8 cellular contexts compared by ENCODE assay signal in the genomic region with DNA sequence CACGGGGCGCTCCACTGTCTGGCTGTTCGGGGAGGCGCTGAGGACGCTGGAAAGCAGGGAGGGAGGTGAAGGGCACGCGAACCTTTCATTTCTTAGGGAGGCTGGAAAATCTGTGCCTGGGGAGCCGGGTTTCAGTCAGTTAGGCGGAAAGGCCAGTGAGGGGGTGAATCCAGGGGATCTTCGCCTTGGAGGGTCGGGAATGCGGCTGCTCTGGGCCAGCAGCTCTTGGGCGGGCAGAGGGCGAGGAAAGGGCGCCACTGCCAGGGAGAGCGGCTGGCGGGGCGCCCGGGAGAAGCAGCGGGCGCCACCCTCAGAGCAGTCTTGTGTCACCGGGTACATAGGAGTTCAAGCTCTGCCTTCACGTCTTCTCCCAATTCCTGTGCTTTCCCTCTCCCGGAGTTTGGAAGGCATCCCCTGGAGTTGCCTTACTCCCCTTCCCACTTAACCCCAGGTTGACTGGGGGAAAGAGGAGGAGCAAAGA. TPM values are rescaled to one million over a fixed set of nuclear protein-coding genes. Genes with fewer than 3 reads are reported as not detected.
DNase-seq lines count a peak whose midpoint lies in the region; ATAC-seq and TF ChIP-seq lines count a peak whose summit lies in the region.

No MANE protein-coding gene starts in this region.

- peak overlapping the region; percentile 53 to 82 (median 65) for H3K4me3 ChIP-seq in heart right ventricle

- DNase-seq in activated CD8-positive, alpha-beta T cell treated with anti-CD3 and anti-CD28 coated beads, Interleukin-2, amount 10 ng/mL, durations not matched to agents 7 days and 5 days: no peak
- no peak for DNase-seq in activated CD8-positive, alpha-beta T cell treated with anti-CD3 and anti-CD28 coated beads for 36 hours
- DNase-seq in T-cell: no peak
- peak; percentile 8 to 50 for DNase-seq in heart right ventricle
- peak; percentile 76 for DNase-seq in retina
- DNase-seq in stimulated activated CD4-positive, alpha-beta T cell treated with anti-CD3 and anti-CD28 coated beads, Interleukin-2, amount 100 ng/mL, for 24 hours: no peak
- DNase-seq in stimulated activated CD4-positive, alpha-beta T cell treated with anti-CD3 and anti-CD28 coated beads, Interleukin-1b, Interleukin-23, amount 100 ng/mL, for 48 hours: no peak

- POLR2A ChIA-PET in activated CD8-positive, alpha-beta T cell treated with anti-CD3 and anti-CD28 coated beads, Interleukin-2, amount 10 ng/mL, durations not matched to agents 7 days and 5 days (lab: Charles Lee): no interaction called here
- POLR2A ChIA-PET in activated CD8-positive, alpha-beta T cell treated with anti-CD3 and anti-CD28 coated beads for 36 hours (lab: Charles Lee): no interaction called here
- POLR2A ChIA-PET in T-cell (lab: Charles Lee): no interaction called here

- no peaks in the 10 kb centered on the region for H3K36me3 Mint-ChIP-seq in activated CD8-positive, alpha-beta T cell treated with anti-CD3 and anti-CD28 coated beads, Interleukin-2, amount 10 ng/mL, durations not matched to agents 7 days and 5 days (ENCODE audit: low read depth)
- H3K36me3 Mint-ChIP-seq in activated CD8-positive, alpha-beta T cell treated with anti-CD3 and anti-CD28 coated beads for 36 hours (ENCODE audit: low read depth): no peaks in the 10 kb centered on the region
- no peaks in the 10 kb centered on the region for H3K36me3 Mint-ChIP-seq in T-cell

- no peaks in the 10 kb centered on the region for H3K9me3 ChIP-seq in heart right ventricle

- peaks cover 38% of the 10 kb centered on the region for H3K27me3 Mint-ChIP-seq in activated CD8-positive, alpha-beta T cell treated with anti-CD3 and anti-CD28 coated beads, Interleukin-2, amount 10 ng/mL, durations not matched to agents 7 days and 5 days (ENCODE audit: low read depth)
- H3K27me3 Mint-ChIP-seq in activated CD8-positive, alpha-beta T cell treated with anti-CD3 and anti-CD28 coated beads for 36 hours: peaks cover 39% of the 10 kb centered on the region
- H3K27me3 Mint-ChIP-seq in T-cell: peaks cover 56 to 61% of the 10 kb centered on the region in 2 donors

- H3K4me1 Mint-ChIP-seq in activated CD8-positive, alpha-beta T cell treated with anti-CD3 and anti-CD28 coated beads, Interleukin-2, amount 10 ng/mL, durations not matched to agents 7 days and 5 days (ENCODE audit: low read depth): peaks cover 3% of the 10 kb centered on the region
- H3K4me1 Mint-ChIP-seq in activated CD8-positive, alpha-beta T cell treated with anti-CD3 and anti-CD28 coated beads for 36 hours (ENCODE audit: low read depth): peaks cover 6% of the 10 kb centered on the region
- peaks cover 0 to 18% (median 11%) of the 10 kb centered on the region in 3 donors for H3K4me1 Mint-ChIP-seq in T-cell

- peak overlapping the region; percentile 7 for H3K4me3 Mint-ChIP-seq in activated CD8-positive, alpha-beta T cell treated with anti-CD3 and anti-CD28 coated beads, Interleukin-2, amount 10 ng/mL, durations not matched to agents 7 days and 5 days
- H3K4me3 Mint-ChIP-seq in activated CD8-positive, alpha-beta T cell treated with anti-CD3 and anti-CD28 coated beads for 36 hours: no peak overlapping the region
- peak overlapping the region; percentile 49 to 53 (median 52) for H3K4me3 Mint-ChIP-seq in T-cell

- H3K36me3 ChIP-seq in heart right ventricle: no peaks in the 10 kb centered on the region

- H3K27me3 ChIP-seq in heart right ventricle: peaks cover 0 to 66% (median 8%) of the 10 kb centered on the region in 7 donors

- 1 to 3% methylated on average over 23 to 24 of the region's 24 CpGs for WGBS in heart right ventricle, 2 donors

- no peaks in the 10 kb centered on the region for H3K9me3 Mint-ChIP-seq in activated CD8-positive, alpha-beta T cell treated with anti-CD3 and anti-CD28 coated beads, Interleukin-2, amount 10 ng/mL, durations not matched to agents 7 days and 5 days (ENCODE audit: insufficient read depth)
- H3K9me3 Mint-ChIP-seq in activated CD8-positive, alpha-beta T cell treated with anti-CD3 and anti-CD28 coated beads for 36 hours: no peaks in the 10 kb centered on the region
- H3K9me3 Mint-ChIP-seq in T-cell: no peaks in the 10 kb centered on the region

- CTCF ChIA-PET in activated CD8-positive, alpha-beta T cell treated with anti-CD3 and anti-CD28 coated beads, Interleukin-2, amount 10 ng/mL, durations not matched to agents 7 days and 5 days (lab: Charles Lee): no interaction called here
- CTCF ChIA-PET in activated CD8-positive, alpha-beta T cell treated with anti-CD3 and anti-CD28 coated beads for 36 hours (lab: Charles Lee): interaction anchor here (0.5 to 0.6 kb wide), 2 partner anchors 25 to 317 kb away, joined by 4 read pairs; no protein-coding TSS in a partner anchor
- CTCF ChIA-PET in T-cell (lab: Charles Lee): no interaction called here

- ATAC-seq in activated CD8-positive, alpha-beta T cell treated with anti-CD3 and anti-CD28 coated beads, Interleukin-2, amount 10 ng/mL, durations not matched to agents 7 days and 5 days: no peak
- no peak for ATAC-seq in activated CD8-positive, alpha-beta T cell treated with anti-CD3 and anti-CD28 coated beads for 36 hours
- no peak for ATAC-seq in T-cell (replicated peaks in 1 of 4)
- peak; percentile 34 to 82 (median 72) for ATAC-seq in heart right ventricle
- ATAC-seq in HG03175 (IDR thresholded peaks at IDR 0.05; ENCODE audit: unreplicated experiment): no peak

- intact Hi-C loops in activated CD8-positive, alpha-beta T cell treated with anti-CD3 and anti-CD28 coated beads for 36 hours (cut with micrococcal nuclease): loop anchor here (10.0 kb wide), 1 partner anchor 560 kb away; no protein-coding TSS in a partner anchor
- intact Hi-C loops in heart right ventricle (cut with DNase I): loop anchor here in 5 of 10 donors (5.0 to 10.0 kb wide), 5 partner anchors 130 to 1322 kb away; no protein-coding TSS in a partner anchor

- H3K27ac ChIP-seq in heart right ventricle: peak overlapping the region; percentile 56 to 92 (median 82)

- TF ChIP-seq CTCF in activated CD8-positive, alpha-beta T cell treated with anti-CD3 and anti-CD28 coated beads for 36 hours (IDR thresholded peaks at IDR 0.05): no peak
- no peak for TF ChIP-seq CTCF in heart right ventricle (IDR thresholded peaks at IDR 0.05)

- H3K4me1 ChIP-seq in heart right ventricle: peaks cover 0 to 61% (median 15%) of the 10 kb centered on the region in 9 donors

- no peak overlapping the region for H3K27ac Mint-ChIP-seq in activated CD8-positive, alpha-beta T cell treated with anti-CD3 and anti-CD28 coated beads, Interleukin-2, amount 10 ng/mL, durations not matched to agents 7 days and 5 days
- H3K27ac Mint-ChIP-seq in activated CD8-positive, alpha-beta T cell treated with anti-CD3 and anti-CD28 coated beads for 36 hours: no peak overlapping the region
- no peak overlapping the region for H3K27ac Mint-ChIP-seq in T-cell

RNA-seq across cellular contexts. Expression of gene CCDC85A, which starts 1.4 kb away (rescaled TPM):
- not detected for total RNA-seq in activated CD8-positive, alpha-beta T cell treated with anti-CD3 and anti-CD28 coated beads, Interleukin-2, amount 10 ng/mL, durations not matched to agents 7 days and 5 days
- total RNA-seq in activated CD8-positive, alpha-beta T cell treated with anti-CD3 and anti-CD28 coated beads for 36 hours: not detected
- total RNA-seq in T-cell (not detected), heart right ventricle (1 to 10 TPM; 2.8 to 8.5 (median 3.6) TPM)
- 1 to 10 TPM; 1.5 to 2.8 TPM for polyA plus RNA-seq in heart right ventricle

Comparison
In these comparisons a context has a peak if more than half of its experiments do, and no peak if none do; other contexts are left out.
1. ATAC-seq: peak in heart right ventricle (8 of 8); none in activated CD8-positive, alpha-beta T cell treated with anti-CD3 and anti-CD28 coated beads, Interleukin-2, amount 10 ng/mL, durations not matched to agents 7 days and 5 days (single experiment), activated CD8-positive, alpha-beta T cell treated with anti-CD3 and anti-CD28 coated beads for 36 hours (single experiment), T-cell (0 of 4) and HG03175 (single experiment).
2. DNase-seq: peak in heart right ventricle (2 of 2) and retina (single experiment); none in activated CD8-positive, alpha-beta T cell treated with anti-CD3 and anti-CD28 coated beads, Interleukin-2, amount 10 ng/mL, durations not matched to agents 7 days and 5 days (single experiment), activated CD8-positive, alpha-beta T cell treated with anti-CD3 and anti-CD28 coated beads for 36 hours (single experiment), T-cell (0 of 34), stimulated activated CD4-positive, alpha-beta T cell treated with anti-CD3 and anti-CD28 coated beads, Interleukin-2, amount 100 ng/mL, for 24 hours (0 of 2) and stimulated activated CD4-positive, alpha-beta T cell treated with anti-CD3 and anti-CD28 coated beads, Interleukin-1b, Interleukin-23, amount 100 ng/mL, for 48 hours (single experiment).